In genomic region chr1:108605633-108606032, GRCh38 we compare ENCODE assay signal across 9 cellular contexts. TPM values are rescaled to one million over a fixed set of nuclear protein-coding genes. Genes with fewer than 3 reads are reported as not detected.
"Had no signal": no experiment of that assay in that cellular context is flagged by ENCODE, and none has a peak within 500 bp of the region (broad histone marks: within the 10 kb centered on the region; RNA-seq: fewer than 3 reads in every experiment).

No MANE protein-coding gene starts in this region.

- ATAC-seq: GM12878 had no signal

- FAIRE-seq: G401.6, GM12878, GM12891, GM12892, GM18507, GM19239 had no signal

- DNase-seq: GDM1, GF-D8 had no signal

- H3K4me3 ChIP-seq: GM12878 had no signal

RNA-seq across cellular contexts. Expression of gene HENMT1, which starts 55.3 kb away (rescaled TPM):
- total RNA-seq: G401 had no signal
